Comparison of ENCODE assay signal across 1 cellular context in genomic region chr5:95646569-95647330, GRCh38.
TF ChIP-seq lines count a peak whose summit lies in the region.

TSS of gene RFESD (plus strand) at chr5:95646777. CDS start at chr5:95652272, 5,495 bp downstream.

TF ChIP-seq in HepG2, 621 proteins besides CTCF, POLR2A, EP300 and RAD21 (continued from another document and continues in another):
- TF ChIP-seq YEATS4 (CRISPR knock-in tag; IDR thresholded peaks at IDR 0.05; ENCODE audit: borderline replicate concordance) (peak; percentile 87), SMYD3 (CRISPR knock-in tag; IDR thresholded peaks at IDR 0.05) (peak; percentile 34), ISX (CRISPR knock-in tag; conservative IDR thresholded peaks at IDR 0.05) (peak; percentile 71; the same call in 1 of the 2 replicates), KAT8 (CRISPR knock-in tag; IDR thresholded peaks at IDR 0.05) (peak; percentile 92), ZSCAN30 (CRISPR knock-in tag; IDR thresholded peaks at IDR 0.05) (0 out of 2 replicates have a peak, but pooled peaks have one; percentile 63), MXD4 (CRISPR knock-in tag; IDR thresholded peaks at IDR 0.05) (peak; percentile 90), ZNF775 (CRISPR knock-in tag; IDR thresholded peaks at IDR 0.05; ENCODE audit: borderline replicate concordance) (peak; percentile 39; the same call in 1 of the 2 replicates), ZNF678 (CRISPR knock-in tag; IDR thresholded peaks at IDR 0.05) (no peak), MYC (CRISPR knock-in tag; IDR thresholded peaks at IDR 0.05; ENCODE audit: borderline replicate concordance) (peak; percentile 83), TP53 (CRISPR knock-in tag; conservative IDR thresholded peaks at IDR 0.05) (0 out of 2 replicates have a peak, but pooled peaks have one; percentile 11), SP4 (CRISPR knock-in tag; IDR thresholded peaks at IDR 0.05) (peak; percentile 87), ZNF263 (CRISPR knock-in tag; IDR thresholded peaks at IDR 0.05) (0 out of 2 replicates have a peak, but pooled peaks have one; percentile 9), ZNF264 (CRISPR knock-in tag; IDR thresholded peaks at IDR 0.05) (peak; percentile 78; the same call in 1 of the 2 replicates), ATF1 (CRISPR knock-in tag; IDR thresholded peaks at IDR 0.05) (peak; percentile 73), ZNF605 (CRISPR knock-in tag; IDR thresholded peaks at IDR 0.05) (peak; percentile 67; the same call in 1 of the 2 replicates), ZNF83 (CRISPR knock-in tag; IDR thresholded peaks at IDR 0.05; ENCODE audit: borderline replicate concordance) (no peak), ZNF503 (CRISPR knock-in tag; IDR thresholded peaks at IDR 0.05) (peak; percentile 64; the same call in 1 of the 2 replicates), ELF1 (CRISPR knock-in tag; IDR thresholded peaks at IDR 0.05) (peak; percentile 89), TAF15 (IDR thresholded peaks at IDR 0.05; ENCODE audit: low read depth, low read length, poor library complexity, severe bottlenecking) (peak; percentile 58), ATRX (CRISPR knock-in tag; IDR thresholded peaks at IDR 0.05; ENCODE audit: borderline replicate concordance) (no peak), AGO2 (optimal IDR thresholded peaks at IDR 0.05; ENCODE audit: low read depth, low read length) (peak; percentile 43), SOX5 (CRISPR knock-in tag; IDR thresholded peaks at IDR 0.05; ENCODE audit: borderline replicate concordance) (peak; percentile 83; the same call in 1 of the 2 replicates), ZNF780A (CRISPR knock-in tag; IDR thresholded peaks at IDR 0.05) (no peak), ZNF441 (CRISPR knock-in tag; IDR thresholded peaks at IDR 0.05; ENCODE audit: borderline replicate concordance) (peak; percentile 90), MAFK (conservative IDR thresholded peaks at IDR 0.05 in 1 of 2, IDR thresholded peaks at IDR 0.05 in 1 of 2; ENCODE audit: low read length in 2 of 2) (no peak), POGZ (CRISPR knock-in tag; IDR thresholded peaks at IDR 0.05) (peak; percentile 98), HNF1B (CRISPR knock-in tag; IDR thresholded peaks at IDR 0.05) (peak; percentile 98), POLR2AphosphoS2 (IDR thresholded peaks at IDR 0.05; ENCODE audit: low read depth, low read length) (no peak), TMF1 (CRISPR knock-in tag; IDR thresholded peaks at IDR 0.05; ENCODE audit: low read depth) (peak; percentile 71; the same call in 1 of the 2 replicates), HOXA3 (CRISPR knock-in tag; IDR thresholded peaks at IDR 0.05) (peak; percentile 92), USF2 (IDR thresholded peaks at IDR 0.05; ENCODE audit: low read depth, low read length) (peak; percentile 88), USF2 (CRISPR knock-in tag; IDR thresholded peaks at IDR 0.05; ENCODE audit: borderline replicate concordance) (peak; percentile 97), KDM6A (CRISPR knock-in tag; IDR thresholded peaks at IDR 0.05; ENCODE audit: low read depth) (peak; percentile 67; the same call in 1 of the 2 replicates), ZNF333 (CRISPR knock-in tag; IDR thresholded peaks at IDR 0.05; ENCODE audit: borderline replicate concordance) (peak; percentile 17; the same call in 1 of the 2 replicates), CBX1 (IDR thresholded peaks at IDR 0.05; ENCODE audit: low read depth) (peak; percentile 62), ONECUT2 (CRISPR knock-in tag; IDR thresholded peaks at IDR 0.05) (0 out of 2 replicates have a peak, but pooled peaks have one; percentile 16), HNRNPH1 (optimal IDR thresholded peaks at IDR 0.05; ENCODE audit: low read depth, low read length) (no peak), THAP11 (CRISPR knock-in tag; IDR thresholded peaks at IDR 0.05) (peak; percentile 74), PHF8 (CRISPR knock-in tag; IDR thresholded peaks at IDR 0.05) (0 out of 2 replicates have a peak, but pooled peaks have one; percentile 41), ARHGAP35 (CRISPR knock-in tag; IDR thresholded peaks at IDR 0.05; ENCODE audit: borderline replicate concordance) (peak; percentile 66; the same call in 1 of the 2 replicates), REXO4 (CRISPR knock-in tag; IDR thresholded peaks at IDR 0.05; ENCODE audit: borderline replicate concordance) (0 out of 2 replicates have a peak, but pooled peaks have one; percentile 38), ZNF709 (CRISPR knock-in tag; IDR thresholded peaks at IDR 0.05) (peak; percentile 89; the same call in 1 of the 2 replicates), TCF12 (IDR thresholded peaks at IDR 0.05) (no peak), TCF12 (CRISPR knock-in tag; IDR thresholded peaks at IDR 0.05) (no peak), FOXC1 (CRISPR knock-in tag; IDR thresholded peaks at IDR 0.05; ENCODE audit: borderline replicate concordance) (peak; percentile 64; the same call in 1 of the 2 replicates), NCOA2 (CRISPR knock-in tag; IDR thresholded peaks at IDR 0.05) (0 out of 2 replicates have a peak, but pooled peaks have one; percentile 35)
- TF ChIP-seq, protein P1, sequence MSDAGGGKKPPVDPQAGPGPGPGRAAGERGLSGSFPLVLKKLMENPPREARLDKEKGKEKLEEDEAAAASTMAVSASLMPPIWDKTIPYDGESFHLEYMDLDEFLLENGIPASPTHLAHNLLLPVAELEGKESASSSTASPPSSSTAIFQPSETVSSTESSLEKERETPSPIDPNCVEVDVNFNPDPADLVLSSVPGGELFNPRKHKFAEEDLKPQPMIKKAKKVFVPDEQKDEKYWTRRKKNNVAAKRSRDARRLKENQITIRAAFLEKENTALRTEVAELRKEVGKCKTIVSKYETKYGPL (CRISPR knock-in tag; IDR thresholded peaks at IDR 0.05) = 0 out of 2 replicates have a peak, but pooled peaks have one; percentile 37
- TF ChIP-seq, protein P2, sequence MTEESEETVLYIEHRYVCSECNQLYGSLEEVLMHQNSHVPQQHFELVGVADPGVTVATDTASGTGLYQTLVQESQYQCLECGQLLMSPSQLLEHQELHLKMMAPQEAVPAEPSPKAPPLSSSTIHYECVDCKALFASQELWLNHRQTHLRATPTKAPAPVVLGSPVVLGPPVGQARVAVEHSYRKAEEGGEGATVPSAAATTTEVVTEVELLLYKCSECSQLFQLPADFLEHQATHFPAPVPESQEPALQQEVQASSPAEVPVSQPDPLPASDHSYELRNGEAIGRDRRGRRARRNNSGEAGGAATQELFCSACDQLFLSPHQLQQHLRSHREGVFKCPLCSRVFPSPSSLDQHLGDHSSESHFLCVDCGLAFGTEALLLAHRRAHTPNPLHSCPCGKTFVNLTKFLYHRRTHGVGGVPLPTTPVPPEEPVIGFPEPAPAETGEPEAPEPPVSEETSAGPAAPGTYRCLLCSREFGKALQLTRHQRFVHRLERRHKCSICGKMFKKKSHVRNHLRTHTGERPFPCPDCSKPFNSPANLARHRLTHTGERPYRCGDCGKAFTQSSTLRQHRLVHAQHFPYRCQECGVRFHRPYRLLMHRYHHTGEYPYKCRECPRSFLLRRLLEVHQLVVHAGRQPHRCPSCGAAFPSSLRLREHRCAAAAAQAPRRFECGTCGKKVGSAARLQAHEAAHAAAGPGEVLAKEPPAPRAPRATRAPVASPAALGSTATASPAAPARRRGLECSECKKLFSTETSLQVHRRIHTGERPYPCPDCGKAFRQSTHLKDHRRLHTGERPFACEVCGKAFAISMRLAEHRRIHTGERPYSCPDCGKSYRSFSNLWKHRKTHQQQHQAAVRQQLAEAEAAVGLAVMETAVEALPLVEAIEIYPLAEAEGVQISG (CRISPR knock-in tag; IDR thresholded peaks at IDR 0.05) = peak; percentile 83
- TF ChIP-seq, protein P3, sequence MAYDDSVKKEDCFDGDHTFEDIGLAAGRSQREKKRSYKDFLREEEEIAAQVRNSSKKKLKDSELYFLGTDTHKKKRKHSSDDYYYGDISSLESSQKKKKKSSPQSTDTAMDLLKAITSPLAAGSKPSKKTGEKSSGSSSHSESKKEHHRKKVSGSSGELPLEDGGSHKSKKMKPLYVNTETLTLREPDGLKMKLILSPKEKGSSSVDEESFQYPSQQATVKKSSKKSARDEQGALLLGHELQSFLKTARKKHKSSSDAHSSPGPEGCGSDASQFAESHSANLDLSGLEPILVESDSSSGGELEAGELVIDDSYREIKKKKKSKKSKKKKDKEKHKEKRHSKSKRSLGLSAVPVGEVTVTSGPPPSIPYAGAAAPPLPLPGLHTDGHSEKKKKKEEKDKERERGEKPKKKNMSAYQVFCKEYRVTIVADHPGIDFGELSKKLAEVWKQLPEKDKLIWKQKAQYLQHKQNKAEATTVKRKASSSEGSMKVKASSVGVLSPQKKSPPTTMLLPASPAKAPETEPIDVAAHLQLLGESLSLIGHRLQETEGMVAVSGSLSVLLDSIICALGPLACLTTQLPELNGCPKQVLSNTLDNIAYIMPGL (CRISPR knock-in tag; IDR thresholded peaks at IDR 0.05; ENCODE audit: borderline replicate concordance in 1 of 2, low read depth in 1 of 2) = peak; percentile 61 to 66; a peak in 3 of 4 replicates
- TF ChIP-seq, protein P4, sequence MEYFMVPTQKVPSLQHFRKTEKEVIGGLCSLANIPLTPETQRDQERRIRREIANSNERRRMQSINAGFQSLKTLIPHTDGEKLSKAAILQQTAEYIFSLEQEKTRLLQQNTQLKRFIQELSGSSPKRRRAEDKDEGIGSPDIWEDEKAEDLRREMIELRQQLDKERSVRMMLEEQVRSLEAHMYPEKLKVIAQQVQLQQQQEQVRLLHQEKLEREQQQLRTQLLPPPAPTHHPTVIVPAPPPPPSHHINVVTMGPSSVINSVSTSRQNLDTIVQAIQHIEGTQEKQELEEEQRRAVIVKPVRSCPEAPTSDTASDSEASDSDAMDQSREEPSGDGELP (IDR thresholded peaks at IDR 0.05; ENCODE audit: borderline replicate concordance, low read depth) = peak; percentile 99
- TF ChIP-seq, protein P5, sequence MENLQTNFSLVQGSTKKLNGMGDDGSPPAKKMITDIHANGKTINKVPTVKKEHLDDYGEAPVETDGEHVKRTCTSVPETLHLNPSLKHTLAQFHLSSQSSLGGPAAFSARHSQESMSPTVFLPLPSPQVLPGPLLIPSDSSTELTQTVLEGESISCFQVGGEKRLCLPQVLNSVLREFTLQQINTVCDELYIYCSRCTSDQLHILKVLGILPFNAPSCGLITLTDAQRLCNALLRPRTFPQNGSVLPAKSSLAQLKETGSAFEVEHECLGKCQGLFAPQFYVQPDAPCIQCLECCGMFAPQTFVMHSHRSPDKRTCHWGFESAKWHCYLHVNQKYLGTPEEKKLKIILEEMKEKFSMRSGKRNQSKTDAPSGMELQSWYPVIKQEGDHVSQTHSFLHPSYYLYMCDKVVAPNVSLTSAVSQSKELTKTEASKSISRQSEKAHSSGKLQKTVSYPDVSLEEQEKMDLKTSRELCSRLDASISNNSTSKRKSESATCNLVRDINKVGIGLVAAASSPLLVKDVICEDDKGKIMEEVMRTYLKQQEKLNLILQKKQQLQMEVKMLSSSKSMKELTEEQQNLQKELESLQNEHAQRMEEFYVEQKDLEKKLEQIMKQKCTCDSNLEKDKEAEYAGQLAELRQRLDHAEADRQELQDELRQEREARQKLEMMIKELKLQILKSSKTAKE (CRISPR knock-in tag; IDR thresholded peaks at IDR 0.05; ENCODE audit: borderline replicate concordance) = peak; percentile 65; the same call in 1 of the 2 replicates
- TF ChIP-seq, protein P6, sequence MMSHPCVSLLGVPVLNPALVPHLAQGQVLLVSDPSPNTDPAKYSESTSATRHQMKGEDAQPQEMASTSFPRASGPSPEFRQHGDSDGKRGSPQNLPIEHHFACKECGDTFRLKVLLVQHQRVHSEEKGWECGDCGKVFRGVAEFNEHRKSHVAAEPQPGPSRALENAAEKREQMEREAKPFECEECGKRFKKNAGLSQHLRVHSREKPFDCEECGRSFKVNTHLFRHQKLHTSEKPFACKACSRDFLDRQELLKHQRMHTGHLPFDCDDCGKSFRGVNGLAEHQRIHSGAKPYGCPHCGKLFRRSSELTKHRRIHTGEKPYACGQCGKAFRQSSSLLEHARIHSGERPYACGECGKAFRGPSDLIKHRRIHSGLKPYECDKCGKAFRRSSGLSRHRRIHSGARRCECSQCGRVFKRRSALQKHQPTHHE (CRISPR knock-in tag; IDR thresholded peaks at IDR 0.05; ENCODE audit: borderline replicate concordance) = 0 out of 2 replicates have a peak, but pooled peaks have one; percentile 62
- TF ChIP-seq, protein P7, sequence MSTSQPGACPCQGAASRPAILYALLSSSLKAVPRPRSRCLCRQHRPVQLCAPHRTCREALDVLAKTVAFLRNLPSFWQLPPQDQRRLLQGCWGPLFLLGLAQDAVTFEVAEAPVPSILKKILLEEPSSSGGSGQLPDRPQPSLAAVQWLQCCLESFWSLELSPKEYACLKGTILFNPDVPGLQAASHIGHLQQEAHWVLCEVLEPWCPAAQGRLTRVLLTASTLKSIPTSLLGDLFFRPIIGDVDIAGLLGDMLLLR (CRISPR knock-in tag; IDR thresholded peaks at IDR 0.05) = peak; percentile 37
